In genomic region chr7:5457245-5457735, GRCh38 we compare ENCODE assay signal across 1 cellular context.
A peak's percentile ranks its signal among the peaks of the same experiment; 100 is the strongest.
TF ChIP-seq lines count a peak whose summit lies in the region.

No MANE protein-coding gene starts in this region.

TF ChIP-seq in K562, 482 proteins besides CTCF, POLR2A, EP300 and RAD21 (continued from another document and continues in another):
- no peak for TF ChIP-seq HINFP (tag; conservative IDR thresholded peaks at IDR 0.05; ENCODE audit: low read depth)
- TF ChIP-seq KDM5B (IDR thresholded peaks at IDR 0.05; ENCODE audit: insufficient replicate concordance, low read depth, low read length), result no peak
- no peak for TF ChIP-seq ZNF75A (CRISPR knock-in tag; IDR thresholded peaks at IDR 0.05)
- TF ChIP-seq IRF2 (CRISPR knock-in tag; IDR thresholded peaks at IDR 0.05), result no peak
- TF ChIP-seq MTA1 (IDR thresholded peaks at IDR 0.05; ENCODE audit: borderline replicate concordance), result no peak
- TF ChIP-seq KAT8 (IDR thresholded peaks at IDR 0.05; ENCODE audit: low read depth), result no peak
- TF ChIP-seq THAP12 (CRISPR knock-in tag; IDR thresholded peaks at IDR 0.05), result no peak
- no peak for TF ChIP-seq CBX2 (IDR thresholded peaks at IDR 0.05; ENCODE audit: insufficient read depth, low read length, poor library complexity, severe bottlenecking)
- no peak for TF ChIP-seq PURB (CRISPR knock-in tag; IDR thresholded peaks at IDR 0.05; ENCODE audit: low read depth)
- TF ChIP-seq ZNF589 (CRISPR knock-in tag; IDR thresholded peaks at IDR 0.05; ENCODE audit: low read depth), result no peak
- TF ChIP-seq ZNF655 (CRISPR knock-in tag; IDR thresholded peaks at IDR 0.05), result no peak
- no peak for TF ChIP-seq FOSL1 (tag; conservative IDR thresholded peaks at IDR 0.05)
- TF ChIP-seq ZNF217 (CRISPR knock-in tag; IDR thresholded peaks at IDR 0.05), result no peak
- TF ChIP-seq TAF9B (IDR thresholded peaks at IDR 0.05; ENCODE audit: partially characterized antibody), result no peak
- no peak for TF ChIP-seq WHSC1 (IDR thresholded peaks at IDR 0.05; ENCODE audit: low read length)
- TF ChIP-seq ZBTB5 (IDR thresholded peaks at IDR 0.05), result no peak
- no peak for TF ChIP-seq ATF4 (CRISPR knock-in tag; IDR thresholded peaks at IDR 0.05)
- no peak for TF ChIP-seq NR0B1 (IDR thresholded peaks at IDR 0.05; ENCODE audit: partially characterized antibody)
- no peak for TF ChIP-seq BRF1 (IDR thresholded peaks at IDR 0.05; ENCODE audit: borderline replicate concordance, extremely low read depth, insufficient read length)
- TF ChIP-seq GMEB1 (CRISPR knock-in tag; IDR thresholded peaks at IDR 0.05), result no peak
- no peak for TF ChIP-seq TEAD4 (IDR thresholded peaks at IDR 0.05; ENCODE audit: low read length)
- no peak for TF ChIP-seq TEAD4 (CRISPR knock-in tag; IDR thresholded peaks at IDR 0.05; ENCODE audit: borderline replicate concordance)
- no peak for TF ChIP-seq E2F8 (IDR thresholded peaks at IDR 0.05; ENCODE audit: low read depth, partially characterized antibody)
- no peak for TF ChIP-seq DMBX1 (CRISPR knock-in tag; IDR thresholded peaks at IDR 0.05; ENCODE audit: borderline replicate concordance)
- TF ChIP-seq CXXC5 (CRISPR knock-in tag; IDR thresholded peaks at IDR 0.05), result no peak
- no peak for TF ChIP-seq CBX8 (IDR thresholded peaks at IDR 0.05; ENCODE audit: borderline replicate concordance, extremely low read depth, low read depth, low read length, poor library complexity, severe bottlenecking)
- TF ChIP-seq E2F3 (CRISPR knock-in tag; IDR thresholded peaks at IDR 0.05), result no peak
- no peak for TF ChIP-seq THRB (CRISPR knock-in tag; conservative IDR thresholded peaks at IDR 0.05)
- no peak for TF ChIP-seq TFE3 (CRISPR knock-in tag; IDR thresholded peaks at IDR 0.05)
- no peak; a peak in 1 of 4 replicates for TF ChIP-seq MAZ (CRISPR knock-in tag; conservative IDR thresholded peaks at IDR 0.05 in 1 of 2, IDR thresholded peaks at IDR 0.05 in 1 of 2)
- TF ChIP-seq HIVEP1 (CRISPR knock-in tag; IDR thresholded peaks at IDR 0.05), result no peak
- TF ChIP-seq STAT5B (CRISPR knock-in tag; IDR thresholded peaks at IDR 0.05), result no peak
- TF ChIP-seq PHB (CRISPR knock-in tag; IDR thresholded peaks at IDR 0.05), result no peak
- TF ChIP-seq ZNF76 (CRISPR knock-in tag; IDR thresholded peaks at IDR 0.05; ENCODE audit: borderline replicate concordance), result no peak
- TF ChIP-seq ZNF699 (CRISPR knock-in tag; IDR thresholded peaks at IDR 0.05; ENCODE audit: insufficient replicate concordance), result no peak
- 0 out of 2 replicates have a peak, but pooled peaks have one; percentile 11 for TF ChIP-seq ZSCAN32 (CRISPR knock-in tag; IDR thresholded peaks at IDR 0.05)
- TF ChIP-seq SUPT5H (IDR thresholded peaks at IDR 0.05), result no peak
- TF ChIP-seq ZNF3 (CRISPR knock-in tag; IDR thresholded peaks at IDR 0.05), result no peak
- no peak for TF ChIP-seq E2F6 (IDR thresholded peaks at IDR 0.05; ENCODE audit: borderline replicate concordance in 1 of 2, extremely low read depth in 1 of 2, insufficient read depth in 1 of 2, insufficient read length in 1 of 2, low read depth in 1 of 2, low read length in 1 of 2, poor library complexity in 1 of 2, severe bottlenecking in 1 of 2)
- TF ChIP-seq ZKSCAN1 (IDR thresholded peaks at IDR 0.05; ENCODE audit: low read depth, low read length), result no peak
- no peak for TF ChIP-seq ZBTB26 (CRISPR knock-in tag; IDR thresholded peaks at IDR 0.05)
- TF ChIP-seq DDX20 (tag; IDR thresholded peaks at IDR 0.05; ENCODE audit: low read depth), result no peak
- no peak for TF ChIP-seq SMAD2 (IDR thresholded peaks at IDR 0.05; ENCODE audit: low read depth, low read length)
- no peak for TF ChIP-seq SREBF1 (IDR thresholded peaks at IDR 0.05; ENCODE audit: borderline replicate concordance, low read depth, low read length)
- TF ChIP-seq HNRNPL (IDR thresholded peaks at IDR 0.05; ENCODE audit: low read depth, low read length), result no peak
